In genomic region chr22:19177164-19178064, GRCh38 we compare ENCODE assay signal across 8 cellular contexts. TPM values are rescaled to one million over a fixed set of nuclear protein-coding genes. Genes with fewer than 3 reads are reported as not detected.
A peak's percentile ranks its signal among the peaks of the same experiment; 100 is the strongest.
DNase-seq lines count a peak whose midpoint lies in the region; TF ChIP-seq lines count a peak whose summit lies in the region.

No MANE protein-coding gene starts in this region.

- H3K27me3 ChIP-seq in Caco-2 (replicated peaks; ENCODE audit: control insufficient read depth, insufficient read depth, low read length) = no peaks in the 10 kb centered on the region
- no peaks in the 10 kb centered on the region for H3K27me3 ChIP-seq in OCI-LY1 (ENCODE audit: insufficient read depth, low read length)
- no peaks in the 10 kb centered on the region for H3K27me3 ChIP-seq in osteoblast (ENCODE audit: insufficient read depth, low read length)

- DNase-seq in Caco-2 (no peak), endothelial cell (ENCODE audit: low spot score) (no peak), osteoblast (ENCODE audit: insufficient read length, low spot score, missing footprints) (peak; percentile 85), NCI-H2029 treated with DMSO at 0.1 percent for 48 hours (lab: John Stamatoyannopoulos, UW) (no peak), NOMO-1 (lab: John Stamatoyannopoulos, UW; ENCODE audit: unreplicated experiment in 2 of 2) (no peak)
- DNase-seq in NK-92 treated with Interleukin-12 subunit alpha and Interleukin-12 subunit beta, amount 100 ng/mL, for 24 hours (lab: John Stamatoyannopoulos, UW) = no peak
- no peak for DNase-seq in stimulated activated CD4-positive, alpha-beta T cell treated with anti-CD3 and anti-CD28 coated beads, Interleukin-15, amount 100 ng/mL, for 24 hours

- BruUV-seq in Caco-2 (replicated peaks; lab: Mats Ljungman, UMichigan) = no TSS peak

- H3K4me3 Mint-ChIP-seq in Caco-2 (ENCODE audit: unreplicated experiment) (peak overlapping the region; percentile 78), endothelial cell (ENCODE audit: unreplicated experiment) (peak overlapping the region; percentile 88)

- no peaks in the 10 kb centered on the region for H3F3A ChIP-seq in OCI-LY1 (ENCODE audit: insufficient read depth, low read length)

- H3K4me1 ChIP-seq in Caco-2 (peaks cover 39% of the 10 kb centered on the region), OCI-LY1 (ENCODE audit: insufficient read depth, low read length, severe bottlenecking) (peaks cover 61% of the 10 kb centered on the region), osteoblast (ENCODE audit: insufficient read depth, low read length) (peaks cover 32% of the 10 kb centered on the region)

- H2AFZ ChIP-seq in OCI-LY1 (ENCODE audit: low read length) = no peak overlapping the region
- no peak overlapping the region for H2AFZ ChIP-seq in osteoblast (ENCODE audit: low read length)

- CTCF ChIA-PET in Caco-2 (lab: Charles Lee) = interaction anchor here (2.0 kb wide), 1 partner anchor 56 kb away, joined by 5 read pairs; the partner anchor contains the start of gene DGCR2

- H3K9me3 Mint-ChIP-seq in Caco-2 (ENCODE audit: unreplicated experiment) (no peaks in the 10 kb centered on the region), endothelial cell (ENCODE audit: unreplicated experiment) (no peaks in the 10 kb centered on the region)

- H4K20me1 ChIP-seq in OCI-LY1 (ENCODE audit: insufficient read depth, low read length) (no peaks in the 10 kb centered on the region), osteoblast (ENCODE audit: insufficient read depth, low read length) (peaks cover 43% of the 10 kb centered on the region)

- H3K27ac Mint-ChIP-seq in Caco-2 (ENCODE audit: unreplicated experiment) = peak overlapping the region; percentile 70
- no peak overlapping the region for H3K27ac Mint-ChIP-seq in endothelial cell (ENCODE audit: unreplicated experiment)

- H3K9me3 ChIP-seq in Caco-2 (no peaks in the 10 kb centered on the region), OCI-LY1 (ENCODE audit: low read length) (no peaks in the 10 kb centered on the region), osteoblast (ENCODE audit: low read depth, low read length) (no peaks in the 10 kb centered on the region)

- peak overlapping the region; percentile 88 for H3K9ac ChIP-seq in OCI-LY1 (ENCODE audit: low read length)

- POLR2A ChIA-PET in Caco-2 (lab: Charles Lee) = interaction anchor here (0.6 kb wide), 1 partner anchor 210 kb away, joined by 5 read pairs; no protein-coding TSS in a partner anchor

- TF ChIP-seq CTCF in Caco-2 (IDR thresholded peaks at IDR 0.05; ENCODE audit: insufficient read depth in 1 of 2, low read depth in 1 of 2, low read length in 1 of 2, severe bottlenecking in 1 of 2, unreplicated experiment in 1 of 2) = no peak
- no peak for TF ChIP-seq CTCF in OCI-LY1 (IDR thresholded peaks at IDR 0.05; ENCODE audit: low read length)
- no peak for TF ChIP-seq CTCF in endothelial cell (IDR thresholded peaks at IDR 0.05; ENCODE audit: unreplicated experiment)
- no peak for TF ChIP-seq CTCF in osteoblast (IDR thresholded peaks at IDR 0.05; ENCODE audit: extremely low read depth, low read depth, low read length)

- H3K36me3 Mint-ChIP-seq in Caco-2 (ENCODE audit: insufficient read depth, unreplicated experiment) = peaks cover 45% of the 10 kb centered on the region
- peaks cover 5% of the 10 kb centered on the region for H3K36me3 Mint-ChIP-seq in endothelial cell (ENCODE audit: low read depth, unreplicated experiment)

- peaks cover 5% of the 10 kb centered on the region for H3K79me2 ChIP-seq in OCI-LY1 (ENCODE audit: insufficient read depth, low read length)
- H3K79me2 ChIP-seq in osteoblast (ENCODE audit: insufficient read depth, low read length) = peaks cover 56% of the 10 kb centered on the region

- H3K36me3 ChIP-seq in Caco-2 (ENCODE audit: control insufficient read depth, insufficient read depth, low read length) (peaks cover 5% of the 10 kb centered on the region), OCI-LY1 (ENCODE audit: insufficient read depth, low read length) (peaks cover 7% of the 10 kb centered on the region; the same call in 1 of the 2 replicates), osteoblast (ENCODE audit: insufficient read depth, low read length) (peaks cover 3% of the 10 kb centered on the region)

- H3K4me2 ChIP-seq in OCI-LY1 (ENCODE audit: low read length) = peak overlapping the region; percentile 94
- H3K4me2 ChIP-seq in osteoblast (ENCODE audit: insufficient read depth, low read length) = peak overlapping the region; percentile 96

- intact Hi-C loops in Caco-2 (cut with micrococcal nuclease; ENCODE audit: unreplicated experiment) = loop anchor here (5.0 kb wide), 3 partner anchors 35 to 300 kb away; partner anchors contain the start of genes CDC45, ESS2 and UFD1

- H3K9me2 ChIP-seq in OCI-LY1 (ENCODE audit: low read depth, low read length) = no peaks in the 10 kb centered on the region

- H3K4me3 ChIP-seq in Caco-2 (ENCODE audit: low read depth, low read length) (peak overlapping the region; percentile 92), OCI-LY1 (ENCODE audit: low read depth, low read length, poor library complexity, severe bottlenecking) (peak overlapping the region; percentile 82), osteoblast (ENCODE audit: insufficient read depth, low read length) (peak overlapping the region; percentile 84)

- peaks cover 12% of the 10 kb centered on the region for H3K4me1 Mint-ChIP-seq in Caco-2 (ENCODE audit: low read depth, unreplicated experiment)
- peaks cover 11% of the 10 kb centered on the region for H3K4me1 Mint-ChIP-seq in endothelial cell (ENCODE audit: unreplicated experiment)

- H3K27me3 Mint-ChIP-seq in Caco-2 (ENCODE audit: insufficient read depth, unreplicated experiment) = no peaks in the 10 kb centered on the region
- peaks cover 6% of the 10 kb centered on the region for H3K27me3 Mint-ChIP-seq in endothelial cell (ENCODE audit: unreplicated experiment)

- H3K27ac ChIP-seq in OCI-LY1 (ENCODE audit: low read depth, low read length, poor library complexity, severe bottlenecking) (peak overlapping the region; percentile 58), osteoblast (ENCODE audit: low read depth, low read length) (peak overlapping the region; percentile 28)

RNA-seq across cellular contexts. Expression of gene SLC25A1, which starts 1.1 kb away (rescaled TPM):
- total RNA-seq in Caco-2 (2022) (142 and 155 TPM in 2 replicates), endothelial cell (ENCODE audit: unreplicated experiment) (79.2 TPM), osteoblast (63.7 and 69.2 TPM in 2 replicates)

RNA-seq across cellular contexts. Expression of gene GSC2, which starts 27.3 kb away (rescaled TPM):
- total RNA-seq in Caco-2 (2022) (not detected in 2 replicates), endothelial cell (ENCODE audit: unreplicated experiment) (not detected), osteoblast (not detected in 2 replicates)

RNA-seq across cellular contexts. Expression of gene ESS2, which starts 33.0 kb away (rescaled TPM):
- total RNA-seq in Caco-2 (2022) (16.6 and 16.9 TPM in 2 replicates), endothelial cell (ENCODE audit: unreplicated experiment) (19.1 TPM), osteoblast (19.4 and 22.1 TPM in 2 replicates)

RNA-seq across cellular contexts. Expression of gene TSSK2, which starts 46.3 kb away (rescaled TPM):
- total RNA-seq in Caco-2 (2022) (not detected in 2 replicates), endothelial cell (ENCODE audit: unreplicated experiment) (not detected), osteoblast (not detected in 2 replicates)

RNA-seq across cellular contexts. Expression of gene DGCR2, which starts 55.2 kb away (rescaled TPM):
- total RNA-seq in Caco-2 (2022) (65.6 and 67.9 TPM in 2 replicates), endothelial cell (ENCODE audit: unreplicated experiment) (46.7 TPM), osteoblast (40.7 and 43.4 TPM in 2 replicates)
